19 cellular contexts compared by ENCODE assay signal in genomic region chr5:29982446-29982845, GRCh38.
DNase-seq lines count a peak whose midpoint lies in the region; ATAC-seq and TF ChIP-seq lines count a peak whose summit lies in the region.
"Had no signal": no experiment of that assay in that cellular context is flagged by ENCODE, and none has a peak within 500 bp of the region (broad histone marks: within the 10 kb centered on the region; RNA-seq: fewer than 3 reads in every experiment).

No MANE protein-coding gene starts in this region.

- H3K4me2 ChIP-seq in SK-N-SH, result no peak overlapping the region
- H3K4me2 ChIP-seq: GM23338 had no signal

- H3K27ac ChIP-seq in right cardiac atrium (ENCODE audit: low read length) (no peak overlapping the region), SK-N-SH (ENCODE audit: low read depth in 2 of 2, low read length in 1 of 2) (no peak overlapping the region)
- H3K27ac ChIP-seq: 22Rv1 had no signal

- no peak for TF ChIP-seq POLR2A in erythroblast (IDR thresholded peaks at IDR 0.05; ENCODE audit: low read length)

- H3K27me3 ChIP-seq in right cardiac atrium (ENCODE audit: control insufficient read depth, insufficient read depth), result no peaks in the 10 kb centered on the region
- no peaks in the 10 kb centered on the region for H3K27me3 ChIP-seq in SK-N-SH (ENCODE audit: insufficient read depth)

- no peak overlapping the region for H3K9ac ChIP-seq in SK-N-SH

- POLR2A ChIA-PET in SK-N-SH (lab: Yijun Ruan, JAX), result no interaction called here

- no peaks in the 10 kb centered on the region for H3K9me2 ChIP-seq in SK-N-SH

- no peaks in the 10 kb centered on the region for H3K36me3 ChIP-seq in SK-N-SH (replicated peaks in 1 of 2; ENCODE audit: control insufficient read depth in 1 of 2, insufficient read depth in 2 of 2, low read length in 1 of 2)

- no peak for TF ChIP-seq CTCF in SK-N-SH (IDR thresholded peaks at IDR 0.05)

- H3K4me3 ChIP-seq in right cardiac atrium (ENCODE audit: low read length) (no peak overlapping the region), SK-N-SH (ENCODE audit: low read depth in 2 of 2, low read length in 1 of 2) (no peak overlapping the region)
- H3K4me3 ChIP-seq: GM23338 had no signal

- no peak for ATAC-seq in right cardiac atrium
- ATAC-seq: GM23338, HCT116 had no signal

- H3K4me1 ChIP-seq in right cardiac atrium (ENCODE audit: control insufficient read depth, insufficient read depth, low read length) (no peaks in the 10 kb centered on the region), SK-N-SH (ENCODE audit: control insufficient read depth in 1 of 2, insufficient read depth in 2 of 2, low read depth in 1 of 2, low read length in 1 of 2) (no peaks in the 10 kb centered on the region)

- 68% methylated on average over 1 of the region's 1 CpG for WGBS in right cardiac atrium
- WGBS in SK-N-SH (ENCODE audit: low lambda C conversion rate), result 9% methylated on average over 1 of the region's 1 CpG

- intact Hi-C loops in right cardiac atrium (cut with DNase I), result no loop called here

- no peaks in the 10 kb centered on the region for H3K79me2 ChIP-seq in SK-N-SH (ENCODE audit: insufficient read depth)

- no peaks in the 10 kb centered on the region for H4K20me1 ChIP-seq in SK-N-SH (ENCODE audit: insufficient read depth)

- no peak for TF ChIP-seq RAD21 in SK-N-SH (IDR thresholded peaks at IDR 0.05; ENCODE audit: low read length)

- no peak for TF ChIP-seq EP300 in SK-N-SH (IDR thresholded peaks at IDR 0.05; ENCODE audit: borderline replicate concordance in 1 of 2, low read depth in 1 of 2, low read length in 1 of 2)

- DNase-seq in NCI-H82 (lab: John Stamatoyannopoulos, UW), result peak; percentile 5
- DNase-seq in NCI-H82 treated with DMSO at 0.1 percent for 48 hours (lab: John Stamatoyannopoulos, UW; ENCODE audit: unreplicated experiment), result no peak
- peak; percentile 41 for DNase-seq in OCI-M1 (lab: John Stamatoyannopoulos, UW)
- peak; percentile 21 to 34 for DNase-seq in erythroblast (lab: John Stamatoyannopoulos, UW)
- DNase-seq in right cardiac atrium, result no peak
- no peak for DNase-seq in SK-N-SH
- DNase-seq: ACHN; AML-193; C1 segment of cervical spinal cord; Calu3; CD4-positive, alpha-beta memory T cell; COR-L47; DMS53; DMS79 treated with DMSO at 0.1 percent for 48 hours; GF-D8; H9 had no signal

- H3K9me3 ChIP-seq in right cardiac atrium (ENCODE audit: control insufficient read depth, low read length) (no peaks in the 10 kb centered on the region), SK-N-SH (no peaks in the 10 kb centered on the region)

- CTCF ChIA-PET in SK-N-SH (lab: Yijun Ruan, JAX), result no interaction called here

- H3F3A ChIP-seq in SK-N-SH (replicated peaks; ENCODE audit: insufficient read depth), result no peaks in the 10 kb centered on the region

- no peak overlapping the region for H2AFZ ChIP-seq in SK-N-SH (ENCODE audit: low read depth)

TF ChIP-seq in SK-N-SH, 30 proteins besides CTCF, POLR2A, EP300 and RAD21:
- no peak for TF ChIP-seq TAF1 (IDR thresholded peaks at IDR 0.05; ENCODE audit: borderline replicate concordance, low read depth, low read length)
- no peak for TF ChIP-seq REST (IDR thresholded peaks at IDR 0.05; ENCODE audit: low read depth, low read length)

Comparison
In these comparisons a context has a peak if more than half of its experiments do, and no peak if none do; other contexts are left out.
1. DNase-seq: peak in NCI-H82 (single experiment), OCI-M1 (single experiment) and erythroblast (2 of 2); none in NCI-H82 treated with DMSO at 0.1 percent for 48 hours (single experiment), right cardiac atrium (0 of 3) and SK-N-SH (single experiment).